In genomic region chr7:110050831-110051230, GRCh38 we compare ENCODE assay signal across 22 cellular contexts.
"Had no signal": no experiment of that assay in that cellular context is flagged by ENCODE, and none has a peak within 500 bp of the region (broad histone marks: within the 10 kb centered on the region; RNA-seq: fewer than 3 reads in every experiment).

No MANE protein-coding gene starts in this region.

- H3K4me1 ChIP-seq: gastrocnemius medialis, right lobe of liver, stomach, tibial nerve had no signal

- H3K27me3 ChIP-seq: gastrocnemius medialis, right lobe of liver, stomach, suprapubic skin, tibial nerve had no signal

- H3K9me3 ChIP-seq: gastrocnemius medialis, mucosa of descending colon, right lobe of liver, stomach, suprapubic skin, tibial nerve had no signal

- H3K36me3 ChIP-seq: gastrocnemius medialis, right lobe of liver, stomach, suprapubic skin, tibial nerve had no signal

- H3K27ac ChIP-seq: gastrocnemius medialis, right lobe of liver, skin epidermis, stomach, suprapubic skin, tibial nerve, VCaP had no signal

- ATAC-seq: activated CD4-positive, CD25-positive, alpha-beta regulatory T cell treated with anti-CD3 and anti-CD28 coated beads, Interleukin-2, amount 50 U/mL, for 24 hours; activated T-cell treated with anti-CD3 and anti-CD28 coated beads, Interleukin-2, amount 50 U/mL, for 72 hours; gastrocnemius medialis; left ventricle myocardium superior; mucosa of descending colon; right lobe of liver; stimulated activated memory B cell treated with anti-CD40 and anti-IgM and Interleukin-4, amounts not matched to agents 10 μg/mL and 1 μg/mL and 100 μg/mL, for 72 hours; T-cell had no signal

- DNase-seq: activated CD4-positive, alpha-beta memory T cell treated with anti-CD3 and anti-CD28 coated beads, Interleukin-2, amount 10 ng/mL, durations not matched to agents 7 days and 5 days; activated CD4-positive, alpha-beta T cell treated with anti-CD3 and anti-CD28 coated beads, Interleukin-2, amount 10 ng/mL, durations not matched to agents 24 days and 14 days; activated gamma-delta T cell; activated T-cell treated with anti-CD3 and anti-CD28 coated beads, Interleukin-2, amount 50 U/mL, for 72 hours; anterior cingulate cortex; cortex of kidney; gastrocnemius medialis; hypothalamus; left ventricle myocardium superior; mucosa of descending colon; occipital lobe; posterior cingulate gyrus; right lobe of liver; stimulated activated CD4-positive, alpha-beta T cell treated with anti-CD3 and anti-CD28 coated beads, Interleukin-2, amount 100 ng/mL, for 24 hours; stomach; T-cell had no signal

- H3K4me3 ChIP-seq: gastrocnemius medialis, mucosa of descending colon, right lobe of liver, skin epidermis, stomach, suprapubic skin, tibial nerve had no signal
